ENCODE assay signal across 27 cellular contexts in the genomic region with DNA sequence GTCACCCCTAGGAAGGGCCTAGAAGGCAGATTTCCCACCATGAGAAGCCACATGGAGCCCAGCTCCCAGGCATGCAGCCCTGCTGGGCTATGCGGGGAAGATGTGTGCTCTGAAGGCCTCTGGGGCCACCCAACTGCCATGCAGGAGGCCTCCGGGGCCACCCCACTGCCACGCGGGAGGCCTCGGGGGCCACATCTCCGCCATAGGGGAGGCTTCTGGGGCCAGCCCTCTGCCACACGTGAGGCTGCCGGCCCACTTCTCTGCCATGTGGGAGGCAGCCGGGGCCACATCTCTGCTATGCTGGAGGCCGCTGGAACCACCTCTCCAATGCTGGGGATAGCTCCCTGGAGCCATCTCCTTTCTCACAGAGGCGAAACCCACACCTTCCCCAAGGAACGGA.
"Had no signal": no experiment of that assay in that cellular context is flagged by ENCODE, and none has a peak within 500 bp of the region (broad histone marks: within the 10 kb centered on the region; RNA-seq: fewer than 3 reads in every experiment).

No MANE protein-coding gene starts in this region.

- H3K4me3 ChIP-seq: esophagus squamous epithelium, gastroesophageal sphincter had no signal

- DNase-seq: activated CD4-positive, alpha-beta memory T cell treated with anti-CD3 and anti-CD28 coated beads, Interleukin-2, amount 10 ng/mL, durations not matched to agents 7 days and 5 days; activated CD4-positive, alpha-beta T cell treated with anti-CD3 and anti-CD28 coated beads for 1 hour; activated CD4-positive, alpha-beta T cell treated with anti-CD3 and anti-CD28 coated beads for 4 hours; activated CD4-positive, alpha-beta T cell treated with anti-CD3 and anti-CD28 coated beads, Interleukin-2, amount 10 ng/mL, durations not matched to agents 7 days and 5 days; activated CD4-positive, alpha-beta T cell treated with anti-CD3 and anti-CD28 coated beads, Interleukin-2, amount 50 U/mL, for 4 hours; activated CD8-positive, alpha-beta memory T cell treated with anti-CD3 and anti-CD28 coated beads, Interleukin-2, amount 50 U/mL, for 48 hours; activated gamma-delta T cell; activated naive CD4-positive, alpha-beta T cell; activated naive CD4-positive, alpha-beta T cell treated with anti-CD3 and anti-CD28 coated beads, Interleukin-2, amount 10 ng/mL, durations not matched to agents 7 days and 5 days; activated naive CD8-positive, alpha-beta T cell treated with anti-CD3 and anti-CD28 coated beads, Interleukin-2, amount 10 ng/mL, durations not matched to agents 7 days and 5 days; activated T-cell treated with anti-CD3 and anti-CD28 coated beads for 4 hours; activated T-cell treated with anti-CD3 and anti-CD28 coated beads, Interleukin-2, amount 50 U/mL, for 24 hours; activated T-cell treated with anti-CD3 and anti-CD28 coated beads, Interleukin-2, amount 50 U/mL, for 72 hours; caudate nucleus; cortex of kidney; dermis blood vessel endothelial cell; effector CD4-positive, alpha-beta T cell; effector memory CD8-positive, alpha-beta T cell; esophagus squamous epithelium; foreskin melanocyte; T-helper 2 cell had no signal

- H3K9me3 ChIP-seq: esophagus squamous epithelium, gastroesophageal sphincter had no signal

- H3K4me1 Mint-ChIP-seq: activated CD4-positive, alpha-beta memory T cell treated with anti-CD3 and anti-CD28 coated beads, Interleukin-2, amount 10 ng/mL, durations not matched to agents 7 days and 5 days; activated CD4-positive, alpha-beta T cell treated with anti-CD3 and anti-CD28 coated beads, Interleukin-2, amount 10 ng/mL, durations not matched to agents 7 days and 5 days; activated naive CD4-positive, alpha-beta T cell treated with anti-CD3 and anti-CD28 coated beads, Interleukin-2, amount 10 ng/mL, durations not matched to agents 7 days and 5 days; activated naive CD8-positive, alpha-beta T cell treated with anti-CD3 and anti-CD28 coated beads, Interleukin-2, amount 10 ng/mL, durations not matched to agents 7 days and 5 days had no signal

- H3K4me1 ChIP-seq: esophagus squamous epithelium, gastroesophageal sphincter had no signal

- H3K9me3 Mint-ChIP-seq: activated CD4-positive, alpha-beta memory T cell treated with anti-CD3 and anti-CD28 coated beads, Interleukin-2, amount 10 ng/mL, durations not matched to agents 7 days and 5 days; activated CD4-positive, alpha-beta T cell treated with anti-CD3 and anti-CD28 coated beads, Interleukin-2, amount 10 ng/mL, durations not matched to agents 7 days and 5 days; activated naive CD4-positive, alpha-beta T cell treated with anti-CD3 and anti-CD28 coated beads, Interleukin-2, amount 10 ng/mL, durations not matched to agents 7 days and 5 days; activated naive CD4-positive, alpha-beta T cell treated with anti-CD3 and anti-CD28 coated beads, Interleukin-2, amount 50 U/mL, for 72 hours; activated naive CD8-positive, alpha-beta T cell treated with anti-CD3 and anti-CD28 coated beads, Interleukin-2, amount 10 ng/mL, durations not matched to agents 7 days and 5 days; activated T-cell treated with anti-CD3 and anti-CD28 coated beads, Interleukin-2, amount 50 U/mL, for 24 hours had no signal

- H3K27ac ChIP-seq: epithelial cell of prostate, esophagus squamous epithelium, gastroesophageal sphincter had no signal

- FAIRE-seq: astrocyte, colon, endothelial cell of umbilical vein had no signal

- ATAC-seq: activated naive CD4-positive, alpha-beta T cell treated with anti-CD3 and anti-CD28 coated beads, Interleukin-2, amount 50 U/mL, for 72 hours; activated T-cell treated with anti-CD3 and anti-CD28 coated beads, Interleukin-2, amount 50 U/mL, for 72 hours; effector memory CD8-positive, alpha-beta T cell; gastroesophageal sphincter had no signal

- H3K36me3 ChIP-seq: esophagus squamous epithelium, gastroesophageal sphincter had no signal

- H3K4me3 Mint-ChIP-seq: activated CD4-positive, alpha-beta memory T cell treated with anti-CD3 and anti-CD28 coated beads, Interleukin-2, amount 10 ng/mL, durations not matched to agents 7 days and 5 days; activated CD4-positive, alpha-beta T cell treated with anti-CD3 and anti-CD28 coated beads, Interleukin-2, amount 10 ng/mL, durations not matched to agents 7 days and 5 days; activated naive CD4-positive, alpha-beta T cell treated with anti-CD3 and anti-CD28 coated beads, Interleukin-2, amount 10 ng/mL, durations not matched to agents 7 days and 5 days; activated naive CD8-positive, alpha-beta T cell treated with anti-CD3 and anti-CD28 coated beads, Interleukin-2, amount 10 ng/mL, durations not matched to agents 7 days and 5 days; activated T-cell treated with anti-CD3 and anti-CD28 coated beads, Interleukin-2, amount 50 U/mL, for 24 hours; activated T-cell treated with anti-CD3 and anti-CD28 coated beads, Interleukin-2, amount 50 U/mL, for 72 hours; effector memory CD8-positive, alpha-beta T cell had no signal

- H3K36me3 Mint-ChIP-seq: activated naive CD4-positive, alpha-beta T cell treated with anti-CD3 and anti-CD28 coated beads, Interleukin-2, amount 10 ng/mL, durations not matched to agents 7 days and 5 days; activated naive CD4-positive, alpha-beta T cell treated with anti-CD3 and anti-CD28 coated beads, Interleukin-2, amount 50 U/mL, for 72 hours; activated naive CD8-positive, alpha-beta T cell treated with anti-CD3 and anti-CD28 coated beads, Interleukin-2, amount 10 ng/mL, durations not matched to agents 7 days and 5 days had no signal

- H3K27me3 Mint-ChIP-seq: activated CD4-positive, alpha-beta memory T cell treated with anti-CD3 and anti-CD28 coated beads, Interleukin-2, amount 10 ng/mL, durations not matched to agents 7 days and 5 days; activated CD4-positive, alpha-beta T cell treated with anti-CD3 and anti-CD28 coated beads, Interleukin-2, amount 10 ng/mL, durations not matched to agents 7 days and 5 days; activated naive CD4-positive, alpha-beta T cell treated with anti-CD3 and anti-CD28 coated beads, Interleukin-2, amount 10 ng/mL, durations not matched to agents 7 days and 5 days; activated naive CD8-positive, alpha-beta T cell treated with anti-CD3 and anti-CD28 coated beads, Interleukin-2, amount 10 ng/mL, durations not matched to agents 7 days and 5 days; activated T-cell treated with anti-CD3 and anti-CD28 coated beads, Interleukin-2, amount 50 U/mL, for 24 hours had no signal

- H3K27ac Mint-ChIP-seq: activated CD4-positive, alpha-beta memory T cell treated with anti-CD3 and anti-CD28 coated beads, Interleukin-2, amount 10 ng/mL, durations not matched to agents 7 days and 5 days; activated CD4-positive, alpha-beta T cell treated with anti-CD3 and anti-CD28 coated beads, Interleukin-2, amount 10 ng/mL, durations not matched to agents 7 days and 5 days; activated naive CD4-positive, alpha-beta T cell treated with anti-CD3 and anti-CD28 coated beads, Interleukin-2, amount 10 ng/mL, durations not matched to agents 7 days and 5 days; activated naive CD4-positive, alpha-beta T cell treated with anti-CD3 and anti-CD28 coated beads, Interleukin-2, amount 50 U/mL, for 72 hours; activated naive CD8-positive, alpha-beta T cell treated with anti-CD3 and anti-CD28 coated beads, Interleukin-2, amount 10 ng/mL, durations not matched to agents 7 days and 5 days; activated T-cell treated with anti-CD3 and anti-CD28 coated beads, Interleukin-2, amount 50 U/mL, for 24 hours; activated T-cell treated with anti-CD3 and anti-CD28 coated beads, Interleukin-2, amount 50 U/mL, for 72 hours; effector memory CD8-positive, alpha-beta T cell had no signal
